In the genomic region with DNA sequence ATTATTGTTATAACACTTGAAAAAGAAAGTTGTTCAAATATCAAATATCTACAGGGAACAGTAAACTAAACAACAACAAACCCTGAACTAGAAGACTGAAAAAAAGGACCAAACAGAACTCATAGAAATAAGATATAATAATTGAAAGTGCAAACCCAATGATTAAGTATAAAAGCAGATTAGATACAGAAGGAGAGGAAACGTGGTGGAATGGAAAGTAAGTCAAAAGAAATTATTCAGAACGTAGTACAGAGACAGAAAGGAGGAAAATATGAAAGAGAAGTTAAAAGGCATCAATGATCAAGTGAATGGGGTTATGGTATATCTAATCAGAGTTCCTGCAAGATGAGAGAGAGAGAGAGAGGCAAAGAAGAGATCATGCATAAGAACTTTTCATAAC, we compare ENCODE assay signal across 1 cellular context.
TF ChIP-seq lines count a peak whose summit lies in the region.

No MANE protein-coding gene starts in this region.

TF ChIP-seq in SK-N-SH, 30 proteins besides CTCF, POLR2A, EP300 and RAD21 (continued from another document):
- TF ChIP-seq FOXM1 (IDR thresholded peaks at IDR 0.05; ENCODE audit: low read depth) (no peak), YY1 (IDR thresholded peaks at IDR 0.05; ENCODE audit: low read depth) (no peak)
